15 cellular contexts compared by ENCODE assay signal in the genomic region with DNA sequence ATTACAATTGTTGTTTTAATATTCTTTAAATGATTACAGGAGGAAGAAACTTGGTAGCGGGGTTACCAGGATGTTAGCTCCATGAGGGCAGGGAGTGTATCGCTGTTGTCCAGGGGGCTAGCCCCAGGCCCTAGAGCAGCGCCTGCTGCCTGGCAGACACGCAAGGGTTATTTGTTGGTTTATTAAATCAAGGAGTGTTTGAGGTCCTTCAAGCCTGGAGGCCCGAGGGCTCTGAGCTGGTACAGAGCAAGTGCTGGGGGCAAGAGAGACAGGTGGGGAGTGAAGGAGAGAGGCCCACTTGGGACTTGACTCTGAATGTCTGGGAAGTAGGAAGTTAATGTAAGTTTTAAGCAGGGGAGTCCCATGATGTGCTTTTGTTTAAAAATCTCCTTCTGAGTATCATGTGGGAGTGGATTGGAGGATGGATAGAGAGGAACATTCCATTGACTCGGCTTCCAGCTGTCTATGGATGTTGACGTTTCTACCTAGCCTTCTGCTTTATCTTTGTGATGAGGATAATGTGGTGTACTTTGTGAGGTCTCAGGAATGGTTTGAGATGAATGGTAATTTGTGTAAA.
"Had no signal": no experiment of that assay in that cellular context is flagged by ENCODE, and none has a peak within 500 bp of the region (broad histone marks: within the 10 kb centered on the region; RNA-seq: fewer than 3 reads in every experiment).

No MANE protein-coding gene starts in this region.

- H3K36me3 ChIP-seq: pancreas, stomach, uterus had no signal

- H3K4me3 ChIP-seq: dorsolateral prefrontal cortex, pancreas, skin epidermis, stomach, uterus had no signal

- DNase-seq: activated CD4-positive, alpha-beta memory T cell treated with anti-CD3 and anti-CD28 coated beads, Interleukin-2, amount 10 ng/mL, durations not matched to agents 7 days and 5 days; activated naive CD4-positive, alpha-beta T cell treated with anti-CD3 and anti-CD28 coated beads for 36 hours; dorsolateral prefrontal cortex; foreskin fibroblast; glutamatergic neuron; pancreas; retina; stomach; uterus had no signal

- H3K9me3 Mint-ChIP-seq: activated CD4-positive, alpha-beta memory T cell treated with anti-CD3 and anti-CD28 coated beads, Interleukin-2, amount 10 ng/mL, durations not matched to agents 7 days and 5 days; activated naive CD4-positive, alpha-beta T cell treated with anti-CD3 and anti-CD28 coated beads for 36 hours; neural crest cell had no signal

- H3K4me1 ChIP-seq: uterus had no signal

- H3K27me3 ChIP-seq: dorsolateral prefrontal cortex, pancreas, stomach, uterus had no signal

- H3K27ac Mint-ChIP-seq: activated CD4-positive, alpha-beta memory T cell treated with anti-CD3 and anti-CD28 coated beads, Interleukin-2, amount 10 ng/mL, durations not matched to agents 7 days and 5 days; activated naive CD4-positive, alpha-beta T cell treated with anti-CD3 and anti-CD28 coated beads for 36 hours had no signal

- ATAC-seq: esophagus mucosa, left lobe of liver had no signal

- H3K9me3 ChIP-seq: pancreas, stomach, uterus had no signal

- H3K4me1 Mint-ChIP-seq: activated CD4-positive, alpha-beta memory T cell treated with anti-CD3 and anti-CD28 coated beads, Interleukin-2, amount 10 ng/mL, durations not matched to agents 7 days and 5 days had no signal

- H3K27me3 Mint-ChIP-seq: brain had no signal

- FAIRE-seq: endometrium, pancreas had no signal

- H3K4me3 Mint-ChIP-seq: activated CD4-positive, alpha-beta memory T cell treated with anti-CD3 and anti-CD28 coated beads, Interleukin-2, amount 10 ng/mL, durations not matched to agents 7 days and 5 days; activated naive CD4-positive, alpha-beta T cell treated with anti-CD3 and anti-CD28 coated beads for 36 hours; neural crest cell had no signal

- H3K27ac ChIP-seq: pancreas, skin epidermis, uterus had no signal
